ENCODE assay signal across 9 cellular contexts in genomic region chr19:40754611-40755247, GRCh38. TPM values are rescaled to one million over a fixed set of nuclear protein-coding genes. Genes with fewer than 3 reads are reported as not detected.
DNase-seq lines count a peak whose midpoint lies in the region; ATAC-seq, FAIRE-seq and TF ChIP-seq lines count a peak whose summit lies in the region.
"Had no signal": no experiment of that assay in that cellular context is flagged by ENCODE, and none has a peak within 500 bp of the region (broad histone marks: within the 10 kb centered on the region; RNA-seq: fewer than 3 reads in every experiment).

No MANE protein-coding gene starts in this region.

- no peak for DNase-seq in DND-41
- peak in 2 of 3 donors; percentile 74 to 84 for DNase-seq in Peyer's patch
- no peak for DNase-seq in chondrocyte (ENCODE audit: low spot score)
- no peak for DNase-seq in sigmoid colon
- DNase-seq in COLO829 (ENCODE audit: low spot score), result no peak
- DNase-seq in prostate gland (ENCODE audit: low spot score), result no peak
- DNase-seq in RCC 7860 (ENCODE audit: low spot score), result no peak

- H3K36me3 Mint-ChIP-seq in chondrocyte (ENCODE audit: low read depth), result peaks cover 17% of the 10 kb centered on the region

- peak overlapping the region; percentile 42; the same call in 1 of the 2 replicates for H3K27ac ChIP-seq in DND-41 (ENCODE audit: low read length)
- peak overlapping the region; percentile 55 to 93 (median 70) for H3K27ac ChIP-seq in Peyer's patch
- H3K27ac ChIP-seq in sigmoid colon, result peak overlapping the region; percentile 5 to 35 (median 16)
- peak overlapping the region in 1 of 2 donors; percentile 2 for H3K27ac ChIP-seq in prostate gland

- peaks cover 61% of the 10 kb centered on the region for H3K36me3 ChIP-seq in DND-41 (ENCODE audit: insufficient read depth, low read length)
- peaks cover 0 to 31% (median 0%) of the 10 kb centered on the region in 3 donors for H3K36me3 ChIP-seq in Peyer's patch
- H3K36me3 ChIP-seq in sigmoid colon, result peaks cover 14 to 34% (median 24%) of the 10 kb centered on the region in 4 donors
- peaks cover 0 to 5% of the 10 kb centered on the region in 2 donors for H3K36me3 ChIP-seq in prostate gland

- TF ChIP-seq CTCF in DND-41 (IDR thresholded peaks at IDR 0.05; ENCODE audit: borderline replicate concordance, extremely low read depth, low read length, poor library complexity, severe bottlenecking) (no peak), Peyer's patch (IDR thresholded peaks at IDR 0.05) (peak in 2 of 6 experiments; percentile 17 to 19), chondrocyte (IDR thresholded peaks at IDR 0.05) (no peak), sigmoid colon (IDR thresholded peaks at IDR 0.05) (no peak), prostate gland (IDR thresholded peaks at IDR 0.05) (no peak)

- intact Hi-C loops in sigmoid colon (cut with DNase I), result loop anchor here (2.0 kb wide), 1 partner anchor 20 kb away; the partner anchor contains the start of gene MIA
- intact Hi-C loops in prostate gland (cut with DNase I), result no loop called here

- peak overlapping the region; percentile 22 for H3K27ac Mint-ChIP-seq in chondrocyte (ENCODE audit: unreplicated experiment)

- H3K27me3 ChIP-seq in DND-41 (ENCODE audit: insufficient read depth, low read length, poor library complexity) (no peaks in the 10 kb centered on the region), Peyer's patch (no peaks in the 10 kb centered on the region), sigmoid colon (no peaks in the 10 kb centered on the region), prostate gland (replicated peaks; ENCODE audit: insufficient read depth) (no peaks in the 10 kb centered on the region)

- H3K4me3 ChIP-seq in DND-41 (ENCODE audit: low read depth in 1 of 2, low read length in 2 of 2), result peak overlapping the region in 1 of 2 experiments; percentile 46; a peak in 3 of 4 replicates
- peak overlapping the region; percentile 6 to 36 (median 18) for H3K4me3 ChIP-seq in Peyer's patch
- no peak overlapping the region for H3K4me3 ChIP-seq in sigmoid colon
- H3K4me3 ChIP-seq in prostate gland, result no peak overlapping the region

- H3K79me2 ChIP-seq in DND-41 (ENCODE audit: insufficient read depth, low read length), result peaks cover 84% of the 10 kb centered on the region

- TF ChIP-seq POLR2A in Peyer's patch (IDR thresholded peaks at IDR 0.05) (peak in 1 of 2 donors; percentile 43), sigmoid colon (IDR thresholded peaks at IDR 0.05) (no peak), prostate gland (IDR thresholded peaks at IDR 0.05) (no peak)

- peak overlapping the region; percentile 63 for H3K4me2 ChIP-seq in DND-41 (ENCODE audit: insufficient read depth, low read length)

- TF ChIP-seq EP300 in sigmoid colon (IDR thresholded peaks at IDR 0.05), result no peak

- peaks cover 64% of the 10 kb centered on the region for H4K20me1 ChIP-seq in DND-41 (ENCODE audit: insufficient read depth, low read length)

- H3K4me1 ChIP-seq in DND-41 (ENCODE audit: insufficient read depth, low read length), result peaks cover 44% of the 10 kb centered on the region
- peaks cover 0 to 37% (median 27%) of the 10 kb centered on the region in 4 donors for H3K4me1 ChIP-seq in Peyer's patch
- H3K4me1 ChIP-seq in sigmoid colon, result peaks cover 0 to 56% (median 47%) of the 10 kb centered on the region in 4 donors
- peaks cover 9% of the 10 kb centered on the region for H3K4me1 ChIP-seq in prostate gland (replicated peaks)

- ATAC-seq in DND-41 (ENCODE audit: insufficient read depth, low read depth), result no peak
- no peak for ATAC-seq in GM21825 (IDR thresholded peaks at IDR 0.05; ENCODE audit: unreplicated experiment)

- H2AFZ ChIP-seq in DND-41 (ENCODE audit: low read depth, low read length), result no peak overlapping the region

- H3K9me3 Mint-ChIP-seq in chondrocyte (ENCODE audit: low read depth), result no peaks in the 10 kb centered on the region

- no peaks in the 10 kb centered on the region for H3K27me3 Mint-ChIP-seq in chondrocyte (ENCODE audit: low read depth)

- no peak for FAIRE-seq in RCC 7860 (lab: Jason Lieb, UNC)

- 33 to 53% methylated on average over 9 of the region's 9 CpGs for WGBS in sigmoid colon, 2 donors
- 71% methylated on average over 9 of the region's 9 CpGs for WGBS in prostate gland

- H3K9me3 ChIP-seq in DND-41 (ENCODE audit: insufficient read depth, low read length, severe bottlenecking) (no peaks in the 10 kb centered on the region), Peyer's patch (no peaks in the 10 kb centered on the region), sigmoid colon (no peaks in the 10 kb centered on the region), prostate gland (no peaks in the 10 kb centered on the region)

- peaks cover 39% of the 10 kb centered on the region for H3K4me1 Mint-ChIP-seq in chondrocyte (ENCODE audit: low read depth)

- peak overlapping the region; percentile 5 for H3K4me3 Mint-ChIP-seq in chondrocyte (ENCODE audit: unreplicated experiment)

- H3K9ac ChIP-seq in DND-41 (ENCODE audit: low read depth, low read length), result peak overlapping the region; percentile 35

RNA-seq across cellular contexts. Expression of gene SNRPA, which starts 3.7 kb away (rescaled TPM):
- total RNA-seq in Peyer's patch, result 100 to 1,000 TPM in 1 of 4 donors, 10 to 100 TPM in 3; 44.5 to 104 (median 72.1) TPM
- total RNA-seq in chondrocyte, result 34.9 to 64.6 TPM (median 37.0 TPM) in 3 replicates
- 10 to 100 TPM; 43.2 to 60.1 (median 54.0) TPM for total RNA-seq in sigmoid colon
- polyA plus RNA-seq in sigmoid colon, result 10 to 100 TPM; 19.2 to 76.1 (median 37.2) TPM
- 10 to 100 TPM; 70.3 to 92.2 TPM for total RNA-seq in prostate gland

RNA-seq across cellular contexts. Expression of gene ACTMAP, which starts 4.5 kb away (rescaled TPM):
- total RNA-seq in Peyer's patch (10 to 100 TPM in 3 of 4 donors, 1 to 10 TPM in 1; 7.4 to 33.0 (median 21.6) TPM), chondrocyte (7.4 to 11.3 TPM (median 10.4 TPM) in 3 replicates), sigmoid colon (1 to 10 TPM; 1.8 to 5.3 (median 3.0) TPM), prostate gland (10 to 100 TPM in 1 of 2 donors, 1 to 10 TPM in 1; 4.4 to 25.2 TPM)
- polyA plus RNA-seq in sigmoid colon, result 10 to 100 TPM in 1 of 3 donors, 1 to 10 TPM in 2; 6.0 to 11.0 (median 6.6) TPM

RNA-seq across cellular contexts. Expression of gene MIA, which starts 20.6 kb away (rescaled TPM):
- 1 to 10 TPM in 1 of 4 donors, not detected in 3; 4.0 TPM for total RNA-seq in Peyer's patch
- total RNA-seq in chondrocyte, result 1.4 to 2.6 TPM (median 2.4 TPM) in 3 replicates
- total RNA-seq in sigmoid colon, result 10 to 100 TPM in 3 of 4 donors, 1 to 10 TPM in 1; 9.1 to 19.1 (median 15.7) TPM
- 10 to 100 TPM in 1 of 3 donors, 1 to 10 TPM in 1, not detected in 1; 2.1 to 11.3 TPM for polyA plus RNA-seq in sigmoid colon
- total RNA-seq in prostate gland, result 1 to 10 TPM; 2.7 to 5.0 TPM
- total RNA-seq: activated CD8-positive, alpha-beta memory T cell treated with anti-CD3 and anti-CD28 coated beads for 36 hours had no signal

RNA-seq across cellular contexts. Expression of gene RAB4B, which starts 23.3 kb away (rescaled TPM):
- total RNA-seq in Peyer's patch, result 10 to 100 TPM; 14.9 to 71.2 (median 51.3) TPM
- total RNA-seq in chondrocyte, result 19.2 to 23.4 TPM (median 23.2 TPM) in 3 replicates
- 10 to 100 TPM; 15.6 to 21.3 (median 19.2) TPM for total RNA-seq in sigmoid colon
- polyA plus RNA-seq in sigmoid colon, result 10 to 100 TPM; 39.0 to 76.5 (median 58.3) TPM
- 10 to 100 TPM; 44.8 to 51.7 TPM for total RNA-seq in prostate gland

RNA-seq across cellular contexts. Expression of gene ITPKC, which starts 37.8 kb away (rescaled TPM):
- total RNA-seq in Peyer's patch (10 to 100 TPM; 34.5 to 43.9 (median 38.9) TPM), chondrocyte (12.2 to 16.5 TPM (median 16.4 TPM) in 3 replicates), sigmoid colon (10 to 100 TPM; 17.7 to 39.6 (median 23.1) TPM), prostate gland (10 to 100 TPM; 40.8 to 44.5 TPM)
- polyA plus RNA-seq in sigmoid colon, result 10 to 100 TPM; 17.4 to 27.0 (median 25.9) TPM

Comparison
In these comparisons a context has a peak if more than half of its experiments do, and no peak if none do; other contexts are left out.
1. DNase-seq: peak in Peyer's patch (2 of 3); none in DND-41 (single experiment), chondrocyte (single experiment), sigmoid colon (single experiment), COLO829 (single experiment), prostate gland (single experiment) and RCC 7860 (single experiment).
2. H3K4me3 ChIP-seq: peak in Peyer's patch (4 of 4); none in sigmoid colon (0 of 4) and prostate gland (0 of 2).